Comparison of ENCODE assay signal across 8 cellular contexts in genomic region chrX:41333994-41334865, GRCh38. TPM values are rescaled to one million over a fixed set of nuclear protein-coding genes. Genes with fewer than 3 reads are reported as not detected.
DNase-seq lines count a peak whose midpoint lies in the region; ATAC-seq and TF ChIP-seq lines count a peak whose summit lies in the region.

Gene DDX3X, plus strand, starts transcription at chrX:41334162. Its CDS starts 91 bp downstream, at chrX:41334253.

- CTCF ChIA-PET in activated CD8-positive, alpha-beta T cell treated with anti-CD3 and anti-CD28 coated beads, Interleukin-2, amount 10 ng/mL, durations not matched to agents 7 days and 5 days (lab: Charles Lee), result no interaction called here

- peak within 1 kb of the TSS; percentile 100 for H3K27ac Mint-ChIP-seq in activated CD8-positive, alpha-beta T cell treated with anti-CD3 and anti-CD28 coated beads, Interleukin-2, amount 10 ng/mL, durations not matched to agents 7 days and 5 days

- no peak for TF ChIP-seq CTCF in BE2C (IDR thresholded peaks at IDR 0.05; ENCODE audit: low read depth, low read length)

- H3K4me3 Mint-ChIP-seq in activated CD8-positive, alpha-beta T cell treated with anti-CD3 and anti-CD28 coated beads, Interleukin-2, amount 10 ng/mL, durations not matched to agents 7 days and 5 days, result peak within 1 kb of the TSS; percentile 81

- DNase-seq in BE2C, result peak; percentile 81
- DNase-seq in NCI-H748 (lab: John Stamatoyannopoulos, UW; ENCODE audit: unreplicated experiment), result peak; percentile 91
- peak; percentile 86 for DNase-seq in activated CD8-positive, alpha-beta T cell treated with anti-CD3 and anti-CD28 coated beads, Interleukin-2, amount 10 ng/mL, durations not matched to agents 7 days and 5 days
- DNase-seq in lung microvascular endothelial cell (ENCODE audit: low read depth in 2 of 2), result peak; percentile 90 to 96
- DNase-seq in stimulated activated CD4-positive, alpha-beta T cell treated with anti-CD3 and anti-CD28 coated beads, TNF-alpha, amount 100 ng/mL, for 48 hours (ENCODE audit: low read depth in 3 of 3), result peak; percentile 67 to 86 (median 73)

- H3K27me3 ChIP-seq in BE2C, result no peaks in the 10 kb centered on the region
- peaks cover 14% of the 10 kb centered on the region for H3K27me3 ChIP-seq in ectodermal cell (ENCODE audit: control insufficient read depth, insufficient read depth, low read length, poor library complexity, severe bottlenecking)

- H3K9me3 ChIP-seq in BE2C (no peaks in the 10 kb centered on the region), ectodermal cell (ENCODE audit: control insufficient read depth, low read length) (no peaks in the 10 kb centered on the region)

- WGBS in ectodermal cell, 2 experiments, result 0% methylated on average over 83 of the region's 83 CpGs

- H3K4me1 ChIP-seq in BE2C, result no peaks in the 10 kb centered on the region
- peaks cover 3% of the 10 kb centered on the region for H3K4me1 ChIP-seq in ectodermal cell (ENCODE audit: control insufficient read depth, insufficient read depth, low read length)

- H3K36me3 ChIP-seq in BE2C (peaks cover 24% of the 10 kb centered on the region), ectodermal cell (ENCODE audit: control insufficient read depth, insufficient read depth, low read length) (no peaks in the 10 kb centered on the region)

- H3K4me1 Mint-ChIP-seq in activated CD8-positive, alpha-beta T cell treated with anti-CD3 and anti-CD28 coated beads, Interleukin-2, amount 10 ng/mL, durations not matched to agents 7 days and 5 days (ENCODE audit: low read depth), result peaks cover 28% of the 10 kb centered on the region

- no peaks in the 10 kb centered on the region for H3K9me3 Mint-ChIP-seq in activated CD8-positive, alpha-beta T cell treated with anti-CD3 and anti-CD28 coated beads, Interleukin-2, amount 10 ng/mL, durations not matched to agents 7 days and 5 days (ENCODE audit: insufficient read depth)

- H3K4me3 ChIP-seq in BE2C (ENCODE audit: low read depth, low read length) (peak within 1 kb of the TSS; percentile 96), ectodermal cell (ENCODE audit: insufficient read depth, low read depth, low read length) (peak within 1 kb of the TSS; percentile 60)

- POLR2A ChIA-PET in activated CD8-positive, alpha-beta T cell treated with anti-CD3 and anti-CD28 coated beads, Interleukin-2, amount 10 ng/mL, durations not matched to agents 7 days and 5 days (lab: Charles Lee), result interaction anchor here (0.6 to 1.2 kb wide), 10 partner anchors 16 to 599 kb away, joined by 3 to 6 read pairs (median 4); partner anchors contain the start of gene USP9X

- peak within 1 kb of the TSS; percentile 100 for H3K27ac ChIP-seq in ectodermal cell (ENCODE audit: insufficient read depth, low read depth, low read length, poor library complexity, severe bottlenecking)

- ATAC-seq in GM19043 (IDR thresholded peaks at IDR 0.05; ENCODE audit: low read depth, unreplicated experiment) (peak; percentile 37), HG03439 (IDR thresholded peaks at IDR 0.05; ENCODE audit: unreplicated experiment) (peak; percentile 53)
- ATAC-seq in activated CD8-positive, alpha-beta T cell treated with anti-CD3 and anti-CD28 coated beads, Interleukin-2, amount 10 ng/mL, durations not matched to agents 7 days and 5 days, result peak; percentile 48

- peaks cover 42% of the 10 kb centered on the region for H3K36me3 Mint-ChIP-seq in activated CD8-positive, alpha-beta T cell treated with anti-CD3 and anti-CD28 coated beads, Interleukin-2, amount 10 ng/mL, durations not matched to agents 7 days and 5 days (ENCODE audit: low read depth)

- H3K27me3 Mint-ChIP-seq in activated CD8-positive, alpha-beta T cell treated with anti-CD3 and anti-CD28 coated beads, Interleukin-2, amount 10 ng/mL, durations not matched to agents 7 days and 5 days (ENCODE audit: low read depth), result no peaks in the 10 kb centered on the region

RNA-seq across cellular contexts. Expression of gene DDX3X, which starts in this region (rescaled TPM):
- 73.2 TPM for polyA plus RNA-seq in BE2C (2012; ENCODE audit: insufficient read depth, insufficient read length, low read depth)
- total RNA-seq in activated CD8-positive, alpha-beta T cell treated with anti-CD3 and anti-CD28 coated beads, Interleukin-2, amount 10 ng/mL, durations not matched to agents 7 days and 5 days, result 100 to 1,000 TPM; 191 to 213 TPM
- polyA plus RNA-seq in ectodermal cell (2013, experiment 1 of 4), result 226 TPM
- polyA plus RNA-seq in ectodermal cell (2013, experiment 2 of 4), result 269 TPM
- 140 TPM for polyA plus RNA-seq in ectodermal cell (2013, experiment 3 of 4)
- 157 TPM for polyA plus RNA-seq in ectodermal cell (2013, experiment 4 of 4)
- 233 and 239 TPM in 2 replicates for total RNA-seq in lung microvascular endothelial cell

Comparison
In these comparisons a context has a peak if more than half of its experiments do, and no peak if none do; other contexts are left out.
1. Peak in every context shown above with its lines: DNase-seq, ATAC-seq, H3K4me3 ChIP-seq and H3K27ac ChIP-seq.